Comparison of ENCODE assay signal across 10 cellular contexts in genomic region chr20:6769953-6770831, GRCh38. TPM values are rescaled to one million over a fixed set of nuclear protein-coding genes. Genes with fewer than 3 reads are reported as not detected.
DNase-seq lines count a peak whose midpoint lies in the region; ATAC-seq, FAIRE-seq and TF ChIP-seq lines count a peak whose summit lies in the region.
"Had no signal": no experiment of that assay in that cellular context is flagged by ENCODE, and none has a peak within 500 bp of the region (broad histone marks: within the 10 kb centered on the region; RNA-seq: fewer than 3 reads in every experiment).

No MANE protein-coding gene starts in this region.

- H3K36me3 ChIP-seq in ES-I3 (ENCODE audit: insufficient read depth, low read length) = no peaks in the 10 kb centered on the region
- no peaks in the 10 kb centered on the region for H3K36me3 ChIP-seq in astrocyte (ENCODE audit: insufficient read depth, low read length)
- peaks cover 4% of the 10 kb centered on the region for H3K36me3 ChIP-seq in hepatocyte (replicated peaks; ENCODE audit: insufficient read depth, low read depth)

- no peaks in the 10 kb centered on the region for H3K9me3 ChIP-seq in ES-I3 (ENCODE audit: control insufficient read depth, insufficient read depth, low read length)
- no peaks in the 10 kb centered on the region for H3K9me3 ChIP-seq in astrocyte (ENCODE audit: insufficient read depth, low read depth, low read length)
- H3K9me3 ChIP-seq in hepatocyte (ENCODE audit: low read depth) = no peaks in the 10 kb centered on the region

- H3K27me3 Mint-ChIP-seq in astrocyte (ENCODE audit: low read depth, unreplicated experiment) (peaks cover 3% of the 10 kb centered on the region), progenitor cell of endocrine pancreas (peaks cover 11% of the 10 kb centered on the region)

- H3K79me2 ChIP-seq in astrocyte (ENCODE audit: insufficient read depth, low read length) = no peaks in the 10 kb centered on the region
- peaks cover 74% of the 10 kb centered on the region for H3K79me2 ChIP-seq in hepatocyte

- H3K27me3 ChIP-seq in astrocyte (ENCODE audit: insufficient read depth, low read length) (no peaks in the 10 kb centered on the region), hepatocyte (no peaks in the 10 kb centered on the region)

- ATAC-seq in HG03135 (IDR thresholded peaks at IDR 0.05; ENCODE audit: unreplicated experiment) (no peak), GM21786 (IDR thresholded peaks at IDR 0.05; ENCODE audit: unreplicated experiment) (no peak), HG03442 (IDR thresholded peaks at IDR 0.05; ENCODE audit: unreplicated experiment) (no peak)

- peak overlapping the region; percentile 70 for H3K9ac ChIP-seq in ES-I3 (ENCODE audit: low read depth, low read length)
- H3K9ac ChIP-seq in astrocyte (ENCODE audit: low read length) = peak overlapping the region; percentile 55

- H3K4me1 ChIP-seq in ES-I3 (ENCODE audit: insufficient read depth, low read length) (peaks cover under 1% of the 10 kb centered on the region; the same call in 1 of the 2 replicates), astrocyte (ENCODE audit: insufficient read depth, low read length) (peaks cover 13% of the 10 kb centered on the region), hepatocyte (ENCODE audit: insufficient read depth) (peaks cover 9% of the 10 kb centered on the region)

- H3K4me3 ChIP-seq in astrocyte (ENCODE audit: insufficient read depth, low read depth, low read length) (peak overlapping the region; percentile 69), hepatocyte (peak overlapping the region; percentile 94)

- H3K36me3 Mint-ChIP-seq in astrocyte (ENCODE audit: low read depth, unreplicated experiment) (no peaks in the 10 kb centered on the region), progenitor cell of endocrine pancreas (ENCODE audit: insufficient read depth) (peaks cover 9% of the 10 kb centered on the region)

- H3K27ac Mint-ChIP-seq in astrocyte (ENCODE audit: unreplicated experiment) (peak overlapping the region; percentile 37), progenitor cell of endocrine pancreas (peak overlapping the region; percentile 34)

- H3K27ac ChIP-seq in astrocyte (ENCODE audit: low read depth, low read length) = no peak overlapping the region
- peak overlapping the region; percentile 37 for H3K27ac ChIP-seq in hepatocyte

- peak overlapping the region; percentile 90 for H3K4me3 Mint-ChIP-seq in astrocyte (ENCODE audit: unreplicated experiment)
- peak overlapping the region; percentile 77 for H3K4me3 Mint-ChIP-seq in progenitor cell of endocrine pancreas (ENCODE audit: low read depth)

- FAIRE-seq in astrocyte (lab: Jason Lieb, UNC) = no peak

- 4% methylated on average over 41 of the region's 55 CpGs for WGBS in hepatocyte (ENCODE audit: low lambda C conversion rate, missing lambda C conversion rate)

- H3K9me2 ChIP-seq in hepatocyte (replicated peaks; ENCODE audit: insufficient read depth) = no peaks in the 10 kb centered on the region

- H2AFZ ChIP-seq in astrocyte (ENCODE audit: low read depth, low read length) (peak overlapping the region; percentile 82), hepatocyte (peak overlapping the region; percentile 27)

- H3K4me2 ChIP-seq in astrocyte (ENCODE audit: low read length) (peak overlapping the region; percentile 87), hepatocyte (peak overlapping the region; percentile 77)

- H3K9me3 Mint-ChIP-seq in astrocyte (ENCODE audit: unreplicated experiment) (no peaks in the 10 kb centered on the region), progenitor cell of endocrine pancreas (ENCODE audit: low read depth) (no peaks in the 10 kb centered on the region)

- H4K20me1 ChIP-seq in astrocyte (ENCODE audit: insufficient read depth, low read length) (peaks cover 18% of the 10 kb centered on the region), hepatocyte (ENCODE audit: insufficient read depth, poor library complexity, severe bottlenecking) (peaks cover 64% of the 10 kb centered on the region)

- TF ChIP-seq CTCF in astrocyte (IDR thresholded peaks at IDR 0.05; ENCODE audit: insufficient read depth, low read depth, low read length) (no peak), hepatocyte (IDR thresholded peaks at IDR 0.05; ENCODE audit: poor library complexity) (no peak), progenitor cell of endocrine pancreas (IDR thresholded peaks at IDR 0.05; ENCODE audit: unreplicated experiment) (no peak)

- H3K4me1 Mint-ChIP-seq in astrocyte (ENCODE audit: low read depth, unreplicated experiment) = peaks cover 2% of the 10 kb centered on the region
- H3K4me1 Mint-ChIP-seq in progenitor cell of endocrine pancreas (ENCODE audit: low read depth) = peaks cover 30% of the 10 kb centered on the region

- DNase-seq in astrocyte (ENCODE audit: low read depth) = peak; percentile 23
- peak; percentile 79 for DNase-seq in hepatocyte (ENCODE audit: low spot score)
- DNase-seq in progenitor cell of endocrine pancreas (ENCODE audit: low spot score, unreplicated experiment) = peak; percentile 30
- DNase-seq in NCI-H2107 treated with DMSO at 0.1 percent for 48 hours (lab: John Stamatoyannopoulos, UW; ENCODE audit: unreplicated experiment) = no peak
- DNase-seq: midbrain had no signal

RNA-seq across cellular contexts. Expression of gene BMP2, which starts 2.7 kb away (rescaled TPM):
- total RNA-seq in astrocyte (4.7 and 9.2 TPM in 2 replicates), hepatocyte (60.9 and 72.0 TPM in 2 replicates), progenitor cell of endocrine pancreas (17.6 and 21.1 TPM in 2 replicates)
- 54.9 and 64.6 TPM in 2 replicates for polyA plus RNA-seq in hepatocyte
- total RNA-seq: T-helper 2 cell treated with Interferon-gamma antibody and Interleukin-4, amounts not matched to agents 100 ng/mL and 5 ng/mL, for 36 hours had no signal
